Comparison of ENCODE assay signal across 8 cellular contexts in genomic region chr1:241532864-241533263, GRCh38. TPM values are rescaled to one million over a fixed set of nuclear protein-coding genes. Genes with fewer than 3 reads are reported as not detected.
DNase-seq lines count a peak whose midpoint lies in the region; ATAC-seq lines count a peak whose summit lies in the region.

No MANE protein-coding gene starts in this region.

- H3K4me1 Mint-ChIP-seq in stimulated activated effector memory CD8-positive, alpha-beta T cell treated with anti-CD3 and anti-CD28 coated beads, Interleukin-12 subunit alpha, Interleukin-12 subunit beta, amount 100 ng/mL, for 72 hours: peaks cover 8% of the 10 kb centered on the region

- H3K27ac Mint-ChIP-seq in stimulated activated effector memory CD8-positive, alpha-beta T cell treated with anti-CD3 and anti-CD28 coated beads, Interleukin-12 subunit alpha, Interleukin-12 subunit beta, amount 100 ng/mL, for 72 hours: no peak overlapping the region

- DNase-seq in activated CD4-positive, alpha-beta T cell treated with anti-CD3 and anti-CD28 coated beads for 48 hours: peak; percentile 18
- no peak for DNase-seq in activated CD4-positive, alpha-beta T cell treated with anti-CD3 and anti-CD28 coated beads, Interleukin-2, amount 50 U/mL, for 4 hours
- DNase-seq in NCI-H69 (lab: John Stamatoyannopoulos, UW) (peak; percentile 7), cardiac septum (ENCODE audit: low spot score) (no peak), ACHN (no peak), SW 1271 (lab: John Stamatoyannopoulos, UW) (no peak)
- no peak for DNase-seq in stimulated activated effector memory CD8-positive, alpha-beta T cell treated with anti-CD3 and anti-CD28 coated beads, Interleukin-12 subunit alpha, Interleukin-12 subunit beta, amount 100 ng/mL, for 72 hours (ENCODE audit: low spot score in 2 of 2)

- in situ Hi-C loops in ACHN (cut with HindIII; ENCODE audit: low pct_ligation_motif_present, low pct_unique_long_range_greater_than_20kb, low sequenced_read_pairs): no loop called here

- no peaks in the 10 kb centered on the region for H3K9me3 Mint-ChIP-seq in stimulated activated effector memory CD8-positive, alpha-beta T cell treated with anti-CD3 and anti-CD28 coated beads, Interleukin-12 subunit alpha, Interleukin-12 subunit beta, amount 100 ng/mL, for 72 hours

- intact Hi-C loops in cardiac septum (cut with DNase I): loop anchor here (5.0 to 10.0 kb wide), 2 partner anchors 89 to 462 kb away; partner anchors contain the start of gene MAP1LC3C

- H3K4me3 Mint-ChIP-seq in stimulated activated effector memory CD8-positive, alpha-beta T cell treated with anti-CD3 and anti-CD28 coated beads, Interleukin-12 subunit alpha, Interleukin-12 subunit beta, amount 100 ng/mL, for 72 hours: no peak overlapping the region

- H3K36me3 Mint-ChIP-seq in stimulated activated effector memory CD8-positive, alpha-beta T cell treated with anti-CD3 and anti-CD28 coated beads, Interleukin-12 subunit alpha, Interleukin-12 subunit beta, amount 100 ng/mL, for 72 hours: no peaks in the 10 kb centered on the region

- ATAC-seq in HG02642 (IDR thresholded peaks at IDR 0.05; ENCODE audit: poor library complexity, unreplicated experiment): peak; percentile 71
- ATAC-seq in stimulated activated effector memory CD8-positive, alpha-beta T cell treated with anti-CD3 and anti-CD28 coated beads, Interleukin-12 subunit alpha, Interleukin-12 subunit beta, amount 100 ng/mL, for 72 hours: peak; percentile 67

RNA-seq across cellular contexts. Expression of gene KMO, which starts 0.7 kb away (rescaled TPM):
- 0.13 TPM for total RNA-seq in cardiac septum

RNA-seq across cellular contexts. Expression of gene FH, which starts 13.3 kb away (rescaled TPM):
- 192 TPM for total RNA-seq in cardiac septum

Comparison
In these comparisons a context has a peak if more than half of its experiments do, and no peak if none do; other contexts are left out.
1. DNase-seq: peak in activated CD4-positive, alpha-beta T cell treated with anti-CD3 and anti-CD28 coated beads for 48 hours (single experiment) and NCI-H69 (single experiment); none in activated CD4-positive, alpha-beta T cell treated with anti-CD3 and anti-CD28 coated beads, Interleukin-2, amount 50 U/mL, for 4 hours (0 of 2), stimulated activated effector memory CD8-positive, alpha-beta T cell treated with anti-CD3 and anti-CD28 coated beads, Interleukin-12 subunit alpha, Interleukin-12 subunit beta, amount 100 ng/mL, for 72 hours (0 of 2), cardiac septum (single experiment), ACHN (single experiment) and SW 1271 (0 of 2).